ENCODE assay signal across 11 cellular contexts in the genomic region with DNA sequence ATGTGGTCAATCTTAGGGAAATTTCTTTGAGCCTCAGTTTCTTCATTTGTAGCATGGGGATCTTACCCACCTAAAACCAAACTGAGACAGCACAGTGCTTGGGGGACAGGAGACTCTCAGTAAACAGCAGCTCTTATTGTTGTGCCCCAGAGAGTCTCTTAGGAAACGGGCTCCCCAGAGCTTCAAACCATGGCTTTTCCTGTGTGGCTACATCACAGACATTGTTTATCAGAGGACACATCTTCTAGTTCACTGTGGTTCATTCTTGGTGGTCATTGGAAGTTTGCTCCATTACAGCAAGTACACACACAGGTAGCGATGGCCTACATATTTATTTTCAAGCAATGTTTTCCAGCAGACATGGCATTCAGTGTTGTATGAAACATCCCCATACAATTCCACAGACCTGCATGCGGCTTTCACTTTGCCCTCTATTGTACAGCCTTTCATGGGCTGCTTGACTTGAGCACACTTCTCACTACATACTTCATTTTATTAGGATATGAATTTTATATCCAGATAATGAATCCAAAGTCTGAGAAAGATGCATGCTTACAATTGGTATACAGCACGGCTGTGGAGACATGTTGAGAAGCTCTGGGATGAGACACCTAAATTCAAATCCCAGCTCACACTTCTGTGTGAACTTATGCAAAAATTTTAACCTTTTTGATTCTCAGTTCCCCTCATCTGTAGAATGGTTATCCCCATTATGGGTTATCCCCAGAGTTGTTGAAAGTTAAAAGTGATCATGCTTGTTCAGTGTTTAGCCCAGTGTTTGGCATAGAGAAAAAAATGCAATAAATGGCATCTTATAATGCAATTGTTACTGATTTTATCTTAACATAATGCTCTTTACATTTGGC.
DNase-seq lines count a peak whose midpoint lies in the region; ATAC-seq and TF ChIP-seq lines count a peak whose summit lies in the region.
"Had no signal": no experiment of that assay in that cellular context is flagged by ENCODE, and none has a peak within 500 bp of the region (broad histone marks: within the 10 kb centered on the region; RNA-seq: fewer than 3 reads in every experiment).

No MANE protein-coding gene starts in this region.

- H3K4me1 ChIP-seq in MM.1S (ENCODE audit: low read length): peaks cover 10% of the 10 kb centered on the region

- peak; percentile 31 for DNase-seq in DMS79 (lab: John Stamatoyannopoulos, UW)
- DNase-seq in activated T-helper 1 cell treated with anti-CD3 and anti-CD28 coated beads, Interleukin-12 subunit alpha, Interleukin-12 subunit beta, Interleukin-2, Interleukin-4 antibody, amounts not matched to agents 30 ng/mL and 10 ng/mL and 1 ng/mL, durations not matched to agents 14 hours and 24 hours and 36 hours (ENCODE audit: low spot score): peak; percentile 32
- no peak for DNase-seq in pons (ENCODE audit: low spot score)
- DNase-seq in NCI-H2227 treated with DMSO at 0.1 percent for 48 hours (lab: John Stamatoyannopoulos, UW): no peak
- DNase-seq in cerebellar cortex (ENCODE audit: low spot score): no peak
- no peak for DNase-seq in MM.1S
- DNase-seq: erythroblast; lower lobe of right lung; stimulated activated naive CD4-positive, alpha-beta T cell treated with Interleukin-2 at 50 U/mL for 16 hours had no signal

- H3K27me3 ChIP-seq in MM.1S (replicated peaks; ENCODE audit: insufficient read depth, low read length): no peaks in the 10 kb centered on the region

- H3K27ac Mint-ChIP-seq in activated T-helper 1 cell treated with anti-CD3 and anti-CD28 coated beads, Interleukin-12 subunit alpha, Interleukin-12 subunit beta, Interleukin-2, Interleukin-4 antibody, amounts not matched to agents 30 ng/mL and 10 ng/mL and 1 ng/mL, durations not matched to agents 14 hours and 24 hours and 36 hours: peak overlapping the region; percentile 73

- intact Hi-C loops in activated T-helper 1 cell treated with anti-CD3 and anti-CD28 coated beads, Interleukin-12 subunit alpha, Interleukin-12 subunit beta, Interleukin-2, Interleukin-4 antibody, amounts not matched to agents 30 ng/mL and 10 ng/mL and 1 ng/mL, durations not matched to agents 14 hours and 24 hours and 36 hours (cut with micrococcal nuclease): no loop called here

- no peak overlapping the region for H3K9ac ChIP-seq in MM.1S (ENCODE audit: low read length)

- TF ChIP-seq CTCF in MM.1S (IDR thresholded peaks at IDR 0.05; ENCODE audit: low read length): no peak

- H2AFZ ChIP-seq in MM.1S (ENCODE audit: low read length): no peak overlapping the region

- H3K9me3 ChIP-seq in MM.1S (replicated peaks; ENCODE audit: insufficient read depth, low read length): no peaks in the 10 kb centered on the region
- H3K9me3 ChIP-seq: lower lobe of right lung had no signal

- no peak overlapping the region for H3K27ac ChIP-seq in MM.1S (ENCODE audit: low read length)
- H3K27ac ChIP-seq: lower lobe of right lung had no signal

- H3K9me3 Mint-ChIP-seq in activated T-helper 1 cell treated with anti-CD3 and anti-CD28 coated beads, Interleukin-12 subunit alpha, Interleukin-12 subunit beta, Interleukin-2, Interleukin-4 antibody, amounts not matched to agents 30 ng/mL and 10 ng/mL and 1 ng/mL, durations not matched to agents 14 hours and 24 hours and 36 hours: no peaks in the 10 kb centered on the region

- H3K79me2 ChIP-seq in MM.1S (ENCODE audit: low read length): no peaks in the 10 kb centered on the region

- H3K4me1 Mint-ChIP-seq in activated T-helper 1 cell treated with anti-CD3 and anti-CD28 coated beads, Interleukin-12 subunit alpha, Interleukin-12 subunit beta, Interleukin-2, Interleukin-4 antibody, amounts not matched to agents 30 ng/mL and 10 ng/mL and 1 ng/mL, durations not matched to agents 14 hours and 24 hours and 36 hours (ENCODE audit: low read depth): peaks cover 67% of the 10 kb centered on the region

- no peaks in the 10 kb centered on the region for H3K9me2 ChIP-seq in MM.1S (replicated peaks; ENCODE audit: insufficient read depth, low read length)

- H3K27me3 Mint-ChIP-seq in activated T-helper 1 cell treated with anti-CD3 and anti-CD28 coated beads, Interleukin-12 subunit alpha, Interleukin-12 subunit beta, Interleukin-2, Interleukin-4 antibody, amounts not matched to agents 30 ng/mL and 10 ng/mL and 1 ng/mL, durations not matched to agents 14 hours and 24 hours and 36 hours (ENCODE audit: insufficient read depth): no peaks in the 10 kb centered on the region

- H4K20me1 ChIP-seq in MM.1S (ENCODE audit: insufficient read depth, low read length): no peaks in the 10 kb centered on the region

- peaks cover 7% of the 10 kb centered on the region; the same call in 1 of the 2 replicates for H3F3A ChIP-seq in MM.1S (ENCODE audit: insufficient read depth, low read length)

- peak overlapping the region; percentile 45 for H3K4me3 Mint-ChIP-seq in activated T-helper 1 cell treated with anti-CD3 and anti-CD28 coated beads, Interleukin-12 subunit alpha, Interleukin-12 subunit beta, Interleukin-2, Interleukin-4 antibody, amounts not matched to agents 30 ng/mL and 10 ng/mL and 1 ng/mL, durations not matched to agents 14 hours and 24 hours and 36 hours

- peaks cover 29% of the 10 kb centered on the region for H3K36me3 Mint-ChIP-seq in activated T-helper 1 cell treated with anti-CD3 and anti-CD28 coated beads, Interleukin-12 subunit alpha, Interleukin-12 subunit beta, Interleukin-2, Interleukin-4 antibody, amounts not matched to agents 30 ng/mL and 10 ng/mL and 1 ng/mL, durations not matched to agents 14 hours and 24 hours and 36 hours (ENCODE audit: low read depth)

- peak; percentile 49 for ATAC-seq in GM19035 (IDR thresholded peaks at IDR 0.05; ENCODE audit: unreplicated experiment)
- ATAC-seq in HG02885 (IDR thresholded peaks at IDR 0.05; ENCODE audit: poor library complexity, unreplicated experiment): peak; percentile 51
- ATAC-seq: lower lobe of right lung had no signal

- no peaks in the 10 kb centered on the region for H3K36me3 ChIP-seq in MM.1S (replicated peaks; ENCODE audit: insufficient read depth, low read length)
- H3K36me3 ChIP-seq: lower lobe of right lung had no signal

- no peak overlapping the region for H3K4me2 ChIP-seq in MM.1S (ENCODE audit: low read depth, low read length)

- no peak overlapping the region for H3K4me3 ChIP-seq in MM.1S (ENCODE audit: low read length)
- H3K4me3 ChIP-seq: lower lobe of right lung had no signal

Comparison
In these comparisons a context has a peak if more than half of its experiments do, and no peak if none do; other contexts are left out.
1. DNase-seq: peak in DMS79 (single experiment) and activated T-helper 1 cell treated with anti-CD3 and anti-CD28 coated beads, Interleukin-12 subunit alpha, Interleukin-12 subunit beta, Interleukin-2, Interleukin-4 antibody, amounts not matched to agents 30 ng/mL and 10 ng/mL and 1 ng/mL, durations not matched to agents 14 hours and 24 hours and 36 hours (single experiment); none in pons (single experiment), NCI-H2227 treated with DMSO at 0.1 percent for 48 hours (single experiment), cerebellar cortex (single experiment) and MM.1S (single experiment).